31 cellular contexts compared by ENCODE assay signal in genomic region chr20:49863666-49864065, GRCh38.
"Had no signal": no experiment of that assay in that cellular context is flagged by ENCODE, and none has a peak within 500 bp of the region (broad histone marks: within the 10 kb centered on the region; RNA-seq: fewer than 3 reads in every experiment).

No MANE protein-coding gene starts in this region.

- H3K27me3 ChIP-seq: brain microvascular endothelial cell, dorsolateral prefrontal cortex, esophagus squamous epithelium, gastroesophageal sphincter, heart right ventricle had no signal

- H3K4me3 Mint-ChIP-seq: activated CD4-positive, alpha-beta memory T cell treated with anti-CD3 and anti-CD28 coated beads, Interleukin-2, amount 10 ng/mL, durations not matched to agents 7 days and 5 days; activated CD4-positive, alpha-beta T cell treated with anti-CD3 and anti-CD28 coated beads for 36 hours; activated CD4-positive, alpha-beta T cell treated with anti-CD3 and anti-CD28 coated beads, Interleukin-2, amount 10 ng/mL, durations not matched to agents 24 days and 14 days; activated naive CD8-positive, alpha-beta T cell; activated T-cell treated with anti-CD3 and anti-CD28 coated beads, Interleukin-2, amount 50 U/mL, for 24 hours; activated T-cell treated with anti-CD3 and anti-CD28 coated beads, Interleukin-2, amount 50 U/mL, for 72 hours; central memory CD8-positive, alpha-beta T cell; dendritic cell treated with granulocyte-macrophage colony-stimulating factor and Interleukin-4, amounts not matched to agents 40 ng/mL and 50 ng/mL, for 4 days; T-helper 17 cell; T-helper 2 cell treated with Interferon-gamma antibody and Interleukin-4, amounts not matched to agents 5 μg/mL and 100 μg/mL, for 36 hours had no signal

- H3K9me3 Mint-ChIP-seq: activated CD4-positive, alpha-beta memory T cell treated with anti-CD3 and anti-CD28 coated beads, Interleukin-2, amount 10 ng/mL, durations not matched to agents 7 days and 5 days; activated CD4-positive, alpha-beta T cell treated with anti-CD3 and anti-CD28 coated beads, Interleukin-2, amount 10 ng/mL, durations not matched to agents 24 days and 14 days; activated T-cell treated with anti-CD3 and anti-CD28 coated beads, Interleukin-2, amount 50 U/mL, for 24 hours; activated T-cell treated with anti-CD3 and anti-CD28 coated beads, Interleukin-2, amount 50 U/mL, for 72 hours; central memory CD8-positive, alpha-beta T cell; dendritic cell treated with granulocyte-macrophage colony-stimulating factor and Interleukin-4, amounts not matched to agents 40 ng/mL and 50 ng/mL, for 4 days; T-helper 2 cell treated with Interferon-gamma antibody and Interleukin-4, amounts not matched to agents 5 μg/mL and 100 μg/mL, for 36 hours had no signal

- H3K9me3 ChIP-seq: esophagus squamous epithelium, gastroesophageal sphincter, heart right ventricle had no signal

- H3K36me3 ChIP-seq: brain microvascular endothelial cell had no signal

- DNase-seq: activated CD4-positive, alpha-beta memory T cell treated with anti-CD3 and anti-CD28 coated beads, Interleukin-2, amount 10 ng/mL, durations not matched to agents 7 days and 5 days; activated CD4-positive, alpha-beta T cell treated with anti-CD3 and anti-CD28 coated beads for 36 hours; activated CD4-positive, alpha-beta T cell treated with anti-CD3 and anti-CD28 coated beads, Interleukin-2, amount 10 ng/mL, durations not matched to agents 24 days and 14 days; activated CD4-positive, alpha-beta T cell treated with anti-CD3 and anti-CD28 coated beads, Interleukin-2, amount 50 U/mL, for 4 hours; activated CD4-positive, CD25-positive, alpha-beta regulatory T cell; activated CD4-positive, CD25-positive, alpha-beta regulatory T cell treated with anti-CD3 and anti-CD28 coated beads, Interleukin-2, amount 50 U/mL, for 72 hours; activated CD8-positive, alpha-beta memory T cell treated with anti-CD3 and anti-CD28 coated beads, Interleukin-2, amount 50 U/mL, for 48 hours; activated gamma-delta T cell; activated naive CD4-positive, alpha-beta T cell; activated naive CD4-positive, alpha-beta T cell treated with anti-CD3 and anti-CD28 coated beads, Interleukin-2, amount 50 U/mL, for 16 hours; activated T-cell treated with anti-CD3 and anti-CD28 coated beads for 4 hours; activated T-cell treated with anti-CD3 and anti-CD28 coated beads, Interleukin-2, amount 50 U/mL, for 24 hours; activated T-cell treated with anti-CD3 and anti-CD28 coated beads, Interleukin-2, amount 50 U/mL, for 72 hours; amniotic stem cell; anterior cingulate cortex; brain microvascular endothelial cell; effector memory CD4-positive, alpha-beta T cell; esophagus squamous epithelium; foreskin melanocyte; heart right ventricle; T-helper 1 cell; T-helper 17 cell; T1000 had no signal

- H3K27ac ChIP-seq: brain microvascular endothelial cell, coronary artery, epithelial cell of prostate, esophagus squamous epithelium, gastroesophageal sphincter, heart right ventricle had no signal

- H3K4me1 Mint-ChIP-seq: activated CD4-positive, alpha-beta T cell treated with anti-CD3 and anti-CD28 coated beads for 36 hours had no signal

- H3K27ac Mint-ChIP-seq: activated CD4-positive, alpha-beta memory T cell treated with anti-CD3 and anti-CD28 coated beads, Interleukin-2, amount 10 ng/mL, durations not matched to agents 7 days and 5 days; activated CD4-positive, alpha-beta T cell treated with anti-CD3 and anti-CD28 coated beads for 36 hours; activated CD4-positive, alpha-beta T cell treated with anti-CD3 and anti-CD28 coated beads, Interleukin-2, amount 10 ng/mL, durations not matched to agents 24 days and 14 days; activated naive CD8-positive, alpha-beta T cell; activated T-cell treated with anti-CD3 and anti-CD28 coated beads, Interleukin-2, amount 50 U/mL, for 24 hours; activated T-cell treated with anti-CD3 and anti-CD28 coated beads, Interleukin-2, amount 50 U/mL, for 72 hours; dendritic cell treated with granulocyte-macrophage colony-stimulating factor and Interleukin-4, amounts not matched to agents 40 ng/mL and 50 ng/mL, for 4 days; T-helper 17 cell; T-helper 2 cell treated with Interferon-gamma antibody and Interleukin-4, amounts not matched to agents 5 μg/mL and 100 μg/mL, for 36 hours had no signal

- H3K27me3 Mint-ChIP-seq: activated CD4-positive, alpha-beta memory T cell treated with anti-CD3 and anti-CD28 coated beads, Interleukin-2, amount 10 ng/mL, durations not matched to agents 7 days and 5 days; activated CD4-positive, alpha-beta T cell treated with anti-CD3 and anti-CD28 coated beads for 36 hours; activated CD4-positive, alpha-beta T cell treated with anti-CD3 and anti-CD28 coated beads, Interleukin-2, amount 10 ng/mL, durations not matched to agents 24 days and 14 days; activated naive CD8-positive, alpha-beta T cell; activated T-cell treated with anti-CD3 and anti-CD28 coated beads, Interleukin-2, amount 50 U/mL, for 24 hours; central memory CD8-positive, alpha-beta T cell; dendritic cell treated with granulocyte-macrophage colony-stimulating factor and Interleukin-4, amounts not matched to agents 40 ng/mL and 50 ng/mL, for 4 days; T-helper 17 cell had no signal

- H3K4me3 ChIP-seq: coronary artery, dorsolateral prefrontal cortex, esophagus squamous epithelium, gastroesophageal sphincter, heart right ventricle had no signal
